1 cellular context compared by ENCODE assay signal in genomic region chr3:46857485-46858341, GRCh38.
TF ChIP-seq lines count a peak whose summit lies in the region.

No MANE protein-coding gene starts in this region.

TF ChIP-seq in SK-N-SH treated with all-trans-retinoic acid at 6 μM for 48 hours, 23 proteins besides CTCF, POLR2A, EP300 and RAD21 (continued from another document):
- no peak for TF ChIP-seq TSHZ2 (CRISPR knock-in tag; IDR thresholded peaks at IDR 0.05)
- no peak for TF ChIP-seq TOX (CRISPR knock-in tag; IDR thresholded peaks at IDR 0.05; ENCODE audit: borderline replicate concordance)
- no peak for TF ChIP-seq ZNF8 (CRISPR knock-in tag; IDR thresholded peaks at IDR 0.05)
- no peak for TF ChIP-seq CSDC2 (CRISPR knock-in tag; IDR thresholded peaks at IDR 0.05)
